Comparison of ENCODE assay signal across 10 cellular contexts in genomic region chr13:95624020-95624419, GRCh38. TPM values are rescaled to one million over a fixed set of nuclear protein-coding genes. Genes with fewer than 3 reads are reported as not detected.
DNase-seq lines count a peak whose midpoint lies in the region; ATAC-seq, FAIRE-seq and TF ChIP-seq lines count a peak whose summit lies in the region.
"Had no signal": no experiment of that assay in that cellular context is flagged by ENCODE, and none has a peak within 500 bp of the region (broad histone marks: within the 10 kb centered on the region; RNA-seq: fewer than 3 reads in every experiment).

No MANE protein-coding gene starts in this region.

- peaks cover 6% of the 10 kb centered on the region for H3K36me3 Mint-ChIP-seq in Caco-2 (ENCODE audit: insufficient read depth, unreplicated experiment)
- H3K36me3 Mint-ChIP-seq: naive thymus-derived CD8-positive, alpha-beta T cell had no signal

- H3F3A ChIP-seq in SU-DHL-6 (ENCODE audit: insufficient read depth), result no peaks in the 10 kb centered on the region

- no peaks in the 10 kb centered on the region for H3K9me2 ChIP-seq in SU-DHL-6 (replicated peaks; ENCODE audit: insufficient read depth, low read length)

- H4K20me1 ChIP-seq in SU-DHL-6 (ENCODE audit: low read depth, low read length), result no peaks in the 10 kb centered on the region

- ATAC-seq in GM18867 (IDR thresholded peaks at IDR 0.05; ENCODE audit: unreplicated experiment) (peak; percentile 72), HG02938 (IDR thresholded peaks at IDR 0.05; ENCODE audit: unreplicated experiment) (no peak), GM19324 (IDR thresholded peaks at IDR 0.05; ENCODE audit: low FRiP score, unreplicated experiment) (no peak)
- ATAC-seq: naive thymus-derived CD8-positive, alpha-beta T cell had no signal

- H3K4me3 ChIP-seq in Caco-2 (ENCODE audit: low read depth, low read length), result no peak overlapping the region
- no peak overlapping the region for H3K4me3 ChIP-seq in SU-DHL-6 (ENCODE audit: insufficient read depth, low read length, poor library complexity, severe bottlenecking)
- no peak overlapping the region for H3K4me3 ChIP-seq in fibroblast of the aortic adventitia (ENCODE audit: low read depth, low read length)
- H3K4me3 ChIP-seq in parathyroid adenoma (ENCODE audit: low read depth, low read length), result no peak overlapping the region

- peaks cover 10% of the 10 kb centered on the region for H3K9me3 Mint-ChIP-seq in Caco-2 (ENCODE audit: unreplicated experiment)
- H3K9me3 Mint-ChIP-seq: activated B cell treated with CpG ODN at 0.5 μM for 24 hours; naive thymus-derived CD8-positive, alpha-beta T cell had no signal

- no peak overlapping the region for H3K27ac Mint-ChIP-seq in Caco-2 (ENCODE audit: unreplicated experiment)
- H3K27ac Mint-ChIP-seq: activated B cell treated with CpG ODN at 0.5 μM for 24 hours; naive thymus-derived CD8-positive, alpha-beta T cell had no signal

- no peaks in the 10 kb centered on the region for H3K9me3 ChIP-seq in Caco-2
- H3K9me3 ChIP-seq in SU-DHL-6 (ENCODE audit: insufficient read depth, low read length), result no peaks in the 10 kb centered on the region
- no peaks in the 10 kb centered on the region for H3K9me3 ChIP-seq in parathyroid adenoma (ENCODE audit: control insufficient read depth, low read length)

- H3K79me2 ChIP-seq in SU-DHL-6 (ENCODE audit: insufficient read depth, low read length) (no peaks in the 10 kb centered on the region), parathyroid adenoma (no peaks in the 10 kb centered on the region)

- H3K27ac ChIP-seq in SU-DHL-6 (ENCODE audit: low read depth, low read length) (no peak overlapping the region), parathyroid adenoma (no peak overlapping the region)

- POLR2A ChIA-PET in Caco-2 (lab: Charles Lee), result interaction anchor here (0.9 kb wide), 1 partner anchor 52 kb away, joined by 5 read pairs; no protein-coding TSS in a partner anchor

- H3K36me3 ChIP-seq in Caco-2 (ENCODE audit: control insufficient read depth, insufficient read depth, low read length) (no peaks in the 10 kb centered on the region), SU-DHL-6 (ENCODE audit: low read length) (no peaks in the 10 kb centered on the region), parathyroid adenoma (ENCODE audit: control insufficient read depth, insufficient read depth, low read length) (no peaks in the 10 kb centered on the region)

- H2AFZ ChIP-seq in SU-DHL-6 (ENCODE audit: low read depth, low read length, severe bottlenecking) (no peak overlapping the region), parathyroid adenoma (no peak overlapping the region)

- peak; percentile 75 to 82 for TF ChIP-seq CTCF in Caco-2 (IDR thresholded peaks at IDR 0.05; ENCODE audit: insufficient read depth in 1 of 2, low read depth in 1 of 2, low read length in 1 of 2, severe bottlenecking in 1 of 2, unreplicated experiment in 1 of 2)
- peak; percentile 31 for TF ChIP-seq CTCF in SU-DHL-6 (IDR thresholded peaks at IDR 0.05; ENCODE audit: insufficient read depth, low read length, poor library complexity, severe bottlenecking)
- peak; percentile 62 for TF ChIP-seq CTCF in fibroblast of the aortic adventitia (IDR thresholded peaks at IDR 0.05; ENCODE audit: insufficient read depth, low read length)
- peak; percentile 51 for TF ChIP-seq CTCF in parathyroid adenoma (IDR thresholded peaks at IDR 0.05)

- CTCF ChIA-PET in Caco-2 (lab: Charles Lee), result interaction anchor here (0.6 to 1.7 kb wide), 15 partner anchors 14 to 395 kb away, joined by 3 to 65 read pairs (median 3); partner anchors contain the start of genes DNAJC3 and DZIP1

- no peaks in the 10 kb centered on the region for H3K27me3 Mint-ChIP-seq in Caco-2 (ENCODE audit: insufficient read depth, unreplicated experiment)

- DNase-seq in Caco-2 (peak in 1 of 2 experiments; percentile 68), HTR-8/SVneo (ENCODE audit: insufficient read length, low spot score) (peak; percentile 33), fibroblast of the aortic adventitia (ENCODE audit: low read depth) (peak; percentile 73)
- DNase-seq: activated B cell treated with CpG ODN at 0.5 μM for 24 hours had no signal

- H3K4me2 ChIP-seq in SU-DHL-6 (ENCODE audit: low read depth, low read length, poor library complexity, severe bottlenecking) (no peak overlapping the region), parathyroid adenoma (ENCODE audit: low read length) (no peak overlapping the region)

- no peak overlapping the region for H3K9ac ChIP-seq in SU-DHL-6 (ENCODE audit: low read length)
- no peak overlapping the region for H3K9ac ChIP-seq in parathyroid adenoma

- no peaks in the 10 kb centered on the region for H3K4me1 Mint-ChIP-seq in Caco-2 (ENCODE audit: low read depth, unreplicated experiment)
- H3K4me1 Mint-ChIP-seq: activated B cell treated with CpG ODN at 0.5 μM for 24 hours; naive thymus-derived CD8-positive, alpha-beta T cell had no signal

- BruUV-seq in Caco-2 (replicated peaks; lab: Mats Ljungman, UMichigan), result no TSS peak

- H3K4me1 ChIP-seq in Caco-2, result no peaks in the 10 kb centered on the region
- no peaks in the 10 kb centered on the region for H3K4me1 ChIP-seq in parathyroid adenoma

- no peaks in the 10 kb centered on the region for H3K27me3 ChIP-seq in Caco-2 (replicated peaks; ENCODE audit: control insufficient read depth, insufficient read depth, low read length)
- H3K27me3 ChIP-seq in SU-DHL-6 (ENCODE audit: low read length), result no peaks in the 10 kb centered on the region
- H3K27me3 ChIP-seq in parathyroid adenoma (ENCODE audit: control insufficient read depth, insufficient read depth, low read length), result no peaks in the 10 kb centered on the region

- no peak for FAIRE-seq in HTR-8/SVneo (lab: Jason Lieb, UNC)

- intact Hi-C loops in Caco-2 (cut with micrococcal nuclease; ENCODE audit: unreplicated experiment), result loop anchor here (1.0 kb wide), 4 partner anchors 32 to 356 kb away; no protein-coding TSS in a partner anchor

- no peak overlapping the region for H3K4me3 Mint-ChIP-seq in Caco-2 (ENCODE audit: unreplicated experiment)
- H3K4me3 Mint-ChIP-seq: activated B cell treated with CpG ODN at 0.5 μM for 24 hours; naive thymus-derived CD8-positive, alpha-beta T cell had no signal

RNA-seq across cellular contexts. Expression of gene DZIP1, which starts 20.5 kb away (rescaled TPM):
- total RNA-seq in Caco-2 (2022) (6.5 and 8.1 TPM in 2 replicates), fibroblast of the aortic adventitia (ENCODE audit: low replicate concordance) (20.1 and 37.3 TPM in 2 replicates)
- total RNA-seq: activated B cell treated with CpG ODN at 0.5 μM for 24 hours; naive thymus-derived CD8-positive, alpha-beta T cell had no signal

RNA-seq across cellular contexts. Expression of gene DNAJC3, which starts 52.9 kb away (rescaled TPM):
- total RNA-seq in Caco-2 (2022) (36.8 and 38.0 TPM in 2 replicates), fibroblast of the aortic adventitia (ENCODE audit: low replicate concordance) (64.1 and 65.8 TPM in 2 replicates)
